In the genomic region with DNA sequence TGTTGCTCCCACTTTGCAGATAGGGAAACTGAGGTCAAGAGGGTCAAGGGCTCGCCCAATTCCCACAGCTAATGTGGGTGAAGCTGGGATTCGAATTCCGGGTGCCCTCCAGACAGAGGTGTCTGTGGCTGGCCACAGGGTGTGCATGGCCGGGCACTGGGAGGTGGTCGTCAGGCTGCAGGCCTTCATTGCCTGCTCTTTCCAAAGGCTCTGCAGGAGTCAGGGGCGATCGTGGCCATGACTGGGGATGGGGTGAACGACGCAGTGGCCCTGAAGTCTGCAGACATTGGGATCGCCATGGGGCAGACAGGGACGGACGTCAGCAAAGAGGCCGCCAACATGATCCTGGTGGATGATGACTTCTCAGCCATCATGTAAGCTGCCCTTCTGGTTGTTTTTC, we compare ENCODE assay signal across 20 cellular contexts. TPM values are rescaled to one million over a fixed set of nuclear protein-coding genes. Genes with fewer than 3 reads are reported as not detected.
A peak's percentile ranks its signal among the peaks of the same experiment; 100 is the strongest.
DNase-seq lines count a peak whose midpoint lies in the region; ATAC-seq and TF ChIP-seq lines count a peak whose summit lies in the region.
"Had no signal": no experiment of that assay in that cellular context is flagged by ENCODE, and none has a peak within 500 bp of the region (broad histone marks: within the 10 kb centered on the region; RNA-seq: fewer than 3 reads in every experiment).

No MANE protein-coding gene starts in this region.

- no peak overlapping the region for H3K27ac Mint-ChIP-seq in natural killer cell treated with Interleukin-12 subunit alpha and Interleukin-12 subunit beta and Interleukin-15 and Interleukin-18, amount 100 ng/mL, for 72 hours
- no peak overlapping the region for H3K27ac Mint-ChIP-seq in natural killer cell
- no peak overlapping the region for H3K27ac Mint-ChIP-seq in glutamatergic neuron (ENCODE audit: unreplicated experiment)
- H3K27ac Mint-ChIP-seq: CD4-positive, CD25-positive, alpha-beta regulatory T cell had no signal

- H3K27me3 Mint-ChIP-seq in natural killer cell treated with Interleukin-12 subunit alpha and Interleukin-12 subunit beta and Interleukin-15 and Interleukin-18, amount 100 ng/mL, for 72 hours = no peaks in the 10 kb centered on the region
- H3K27me3 Mint-ChIP-seq in natural killer cell (ENCODE audit: low read depth in 2 of 2) (no peaks in the 10 kb centered on the region), glutamatergic neuron (ENCODE audit: unreplicated experiment) (peaks cover 3% of the 10 kb centered on the region)
- H3K27me3 Mint-ChIP-seq: CD4-positive, CD25-positive, alpha-beta regulatory T cell had no signal

- peak; percentile 16 for DNase-seq in natural killer cell treated with Interleukin-12 subunit alpha and Interleukin-12 subunit beta and Interleukin-15 and Interleukin-18, amount 100 ng/mL, for 72 hours (ENCODE audit: low spot score)
- DNase-seq in natural killer cell = no peak
- DNase-seq in islet precursor cell = peak; percentile 40
- DNase-seq in sciatic nerve (ENCODE audit: low spot score) = peak; percentile 41
- no peak for DNase-seq in glutamatergic neuron
- no peak for DNase-seq in substantia nigra (lab: John Stamatoyannopoulos, UW)
- DNase-seq: CD4-positive, CD25-positive, alpha-beta regulatory T cell; EL; GF-D8; NCI-H1092 treated with DMSO at 0.1 percent for 48 hours; NCI-H1436 treated with DMSO at 0.1 percent for 48 hours; NCI-H2029; NCI-H226; NCI-H510A treated with DMSO at 0.1 percent for 48 hours; NCI-H774; NK-92 treated with Interleukin-12 subunit alpha and Interleukin-12 subunit beta, amount 100 ng/mL, for 24 hours had no signal

- H3K27ac ChIP-seq in substantia nigra (ENCODE audit: low read depth, low read length, poor library complexity, severe bottlenecking) = no peak overlapping the region
- H3K27ac ChIP-seq: HL-60, KMS-11, SJSA1 had no signal

- TF ChIP-seq CTCF in natural killer cell (IDR thresholded peaks at IDR 0.05) (no peak), glutamatergic neuron (IDR thresholded peaks at IDR 0.05; ENCODE audit: partially characterized antibody, unreplicated experiment) (no peak)

- no peaks in the 10 kb centered on the region for H3K36me3 Mint-ChIP-seq in natural killer cell treated with Interleukin-12 subunit alpha and Interleukin-12 subunit beta and Interleukin-15 and Interleukin-18, amount 100 ng/mL, for 72 hours
- H3K36me3 Mint-ChIP-seq in natural killer cell = no peaks in the 10 kb centered on the region
- peaks cover 4% of the 10 kb centered on the region for H3K36me3 Mint-ChIP-seq in glutamatergic neuron (ENCODE audit: unreplicated experiment)
- H3K36me3 Mint-ChIP-seq: CD4-positive, CD25-positive, alpha-beta regulatory T cell had no signal

- no peaks in the 10 kb centered on the region for H3K4me1 Mint-ChIP-seq in natural killer cell treated with Interleukin-12 subunit alpha and Interleukin-12 subunit beta and Interleukin-15 and Interleukin-18, amount 100 ng/mL, for 72 hours (ENCODE audit: low read depth in 2 of 2)
- H3K4me1 Mint-ChIP-seq in natural killer cell (no peaks in the 10 kb centered on the region), glutamatergic neuron (ENCODE audit: low read depth, unreplicated experiment) (peaks cover 2% of the 10 kb centered on the region)
- H3K4me1 Mint-ChIP-seq: CD4-positive, CD25-positive, alpha-beta regulatory T cell had no signal

- no peaks in the 10 kb centered on the region for H3K9me3 Mint-ChIP-seq in natural killer cell treated with Interleukin-12 subunit alpha and Interleukin-12 subunit beta and Interleukin-15 and Interleukin-18, amount 100 ng/mL, for 72 hours
- H3K9me3 Mint-ChIP-seq in natural killer cell (no peaks in the 10 kb centered on the region), glutamatergic neuron (ENCODE audit: unreplicated experiment) (peaks cover 8% of the 10 kb centered on the region)

- intact Hi-C loops in natural killer cell (cut with micrococcal nuclease) (no loop called here), sciatic nerve (cut with DNase I) (no loop called here)

- ATAC-seq in natural killer cell treated with Interleukin-12 subunit alpha and Interleukin-12 subunit beta and Interleukin-15 and Interleukin-18, amount 100 ng/mL, for 72 hours = no peak
- ATAC-seq in natural killer cell = no peak
- ATAC-seq in sciatic nerve = no peak
- no peak for ATAC-seq in HG03378 (IDR thresholded peaks at IDR 0.05; ENCODE audit: unreplicated experiment)

- H3K4me3 Mint-ChIP-seq in natural killer cell treated with Interleukin-12 subunit alpha and Interleukin-12 subunit beta and Interleukin-15 and Interleukin-18, amount 100 ng/mL, for 72 hours = no peak overlapping the region
- no peak overlapping the region for H3K4me3 Mint-ChIP-seq in natural killer cell
- H3K4me3 Mint-ChIP-seq in glutamatergic neuron (ENCODE audit: unreplicated experiment) = no peak overlapping the region
- H3K4me3 Mint-ChIP-seq: CD4-positive, CD25-positive, alpha-beta regulatory T cell had no signal

RNA-seq across cellular contexts. Expression of gene MEAK7, which starts 49.8 kb away (rescaled TPM):
- total RNA-seq in natural killer cell treated with Interleukin-12 subunit alpha and Interleukin-12 subunit beta and Interleukin-15 and Interleukin-18, amount 100 ng/mL, for 72 hours = 10 to 100 TPM in 1 of 2 donors, 1 to 10 TPM in 1; 9.4 to 10.0 TPM
- total RNA-seq in natural killer cell (1 to 10 TPM; 4.8 to 8.5 (median 4.8) TPM), sciatic nerve (21.8 TPM), glutamatergic neuron (ENCODE audit: unreplicated experiment) (44.8 TPM)

Comparison
In these comparisons a context has a peak if more than half of its experiments do, and no peak if none do; other contexts are left out.
1. DNase-seq: peak in natural killer cell treated with Interleukin-12 subunit alpha and Interleukin-12 subunit beta and Interleukin-15 and Interleukin-18, amount 100 ng/mL, for 72 hours (single experiment), islet precursor cell (single experiment) and sciatic nerve (single experiment); none in natural killer cell (single experiment), glutamatergic neuron (single experiment) and substantia nigra (0 of 49).